ENCODE assay signal across 8 cellular contexts in genomic region chr4:124631760-124632159, GRCh38.
DNase-seq lines count a peak whose midpoint lies in the region; ATAC-seq and TF ChIP-seq lines count a peak whose summit lies in the region.

No MANE protein-coding gene starts in this region.

- DNase-seq in Panc1 (ENCODE audit: low read depth, low spot score) (peak; percentile 36), foreskin melanocyte (peak; percentile 96), upper lobe of right lung (no peak), neuronal stem cell (ENCODE audit: low spot score) (no peak), retina (no peak)
- no peak for DNase-seq in activated CD8-positive, alpha-beta memory T cell treated with anti-CD3 and anti-CD28 coated beads, Interleukin-2, amount 50 U/mL, for 48 hours

- in situ Hi-C loops in Panc1 (cut with HindIII; ENCODE audit: low pct_unique_long_range_greater_than_20kb, low sequenced_read_pairs) = no loop called here

- BruUV-seq in Panc1 (replicated peaks; lab: Mats Ljungman, UMichigan) = no TSS peak

- WGBS in neuronal stem cell (ENCODE audit: extremely low coverage in 2 of 2, insufficient read length in 2 of 2, insufficient replicate concordance in 1 of 2), 2 donors = no CpG with 5 or more reads among the region's 1 CpG

- POLR2A ChIA-PET in Panc1 (lab: Charles Lee) = no interaction called here

- intact Hi-C loops in Panc1 (cut with micrococcal nuclease; ENCODE audit: unreplicated experiment) = no loop called here
- intact Hi-C loops in upper lobe of right lung (cut with DNase I) = no loop called here

- H3K9ac ChIP-seq in neuronal stem cell (ENCODE audit: low read depth, low read length, poor library complexity) = no peak overlapping the region

- no peak overlapping the region for H3K4me2 ChIP-seq in neuronal stem cell (ENCODE audit: insufficient read depth, low read length, poor library complexity, severe bottlenecking)

- no peak overlapping the region for H2BK120ac ChIP-seq in neuronal stem cell (ENCODE audit: low read depth, low read length)

- no peak overlapping the region for H3K14ac ChIP-seq in neuronal stem cell (ENCODE audit: low read length)

- CTCF ChIA-PET in Panc1 (lab: Charles Lee) = no interaction called here

- H2AK5ac ChIP-seq in neuronal stem cell (ENCODE audit: low read depth, low read length) = no peak overlapping the region

- H3K27me3 ChIP-seq in Panc1 (ENCODE audit: control insufficient read depth, insufficient read depth, low read length) (no peaks in the 10 kb centered on the region), upper lobe of right lung (no peaks in the 10 kb centered on the region), neuronal stem cell (ENCODE audit: control insufficient read depth in 3 of 3, insufficient read depth in 3 of 3, low read depth in 1 of 3, low read length in 3 of 3) (no peaks in the 10 kb centered on the region)

- H3K4ac ChIP-seq in neuronal stem cell (ENCODE audit: low read length) = no peak overlapping the region

- no peak overlapping the region for H2BK5ac ChIP-seq in neuronal stem cell (ENCODE audit: low read length)

- no peak overlapping the region for H4K91ac ChIP-seq in neuronal stem cell (ENCODE audit: low read depth, low read length, poor library complexity)

- H2AFZ ChIP-seq in neuronal stem cell (ENCODE audit: low read length) = no peak overlapping the region

- H2BK15ac ChIP-seq in neuronal stem cell (ENCODE audit: low read length) = no peak overlapping the region

- no peaks in the 10 kb centered on the region for H3K4me1 ChIP-seq in Panc1 (ENCODE audit: control insufficient read depth, insufficient read depth, low read length)
- H3K4me1 ChIP-seq in upper lobe of right lung = no peaks in the 10 kb centered on the region
- H3K4me1 ChIP-seq in neuronal stem cell (ENCODE audit: control insufficient read depth in 2 of 2, insufficient read depth in 1 of 2, low read depth in 1 of 2, low read length in 2 of 2) = peaks cover 4 to 7% of the 10 kb centered on the region in 2 donors

- TF ChIP-seq CTCF in Panc1 (IDR thresholded peaks at IDR 0.05) = no peak
- no peak for TF ChIP-seq CTCF in upper lobe of right lung (IDR thresholded peaks at IDR 0.05)

- H3K18ac ChIP-seq in neuronal stem cell (ENCODE audit: low read length) = no peak overlapping the region

- no peak overlapping the region for H4K8ac ChIP-seq in neuronal stem cell (ENCODE audit: low read depth, low read length)

- no peak overlapping the region for H3K4me3 ChIP-seq in Panc1 (ENCODE audit: low read depth in 2 of 2, low read length in 2 of 2)
- no peak overlapping the region for H3K4me3 ChIP-seq in upper lobe of right lung
- no peak overlapping the region for H3K4me3 ChIP-seq in neuronal stem cell (ENCODE audit: low read length in 2 of 2)

- no peaks in the 10 kb centered on the region for H3K79me1 ChIP-seq in neuronal stem cell (ENCODE audit: low read depth, low read length)

- H3K9me3 ChIP-seq in Panc1 (ENCODE audit: control insufficient read depth, insufficient read depth, low read depth, low read length) (no peaks in the 10 kb centered on the region), upper lobe of right lung (no peaks in the 10 kb centered on the region), neuronal stem cell (replicated peaks in 1 of 2; ENCODE audit: control insufficient read depth in 2 of 2, insufficient read depth in 1 of 2, low read depth in 1 of 2, low read length in 2 of 2) (no peaks in the 10 kb centered on the region)

- H3K36me3 ChIP-seq in Panc1 (ENCODE audit: control insufficient read depth, insufficient read depth, low read length) (no peaks in the 10 kb centered on the region), upper lobe of right lung (no peaks in the 10 kb centered on the region), neuronal stem cell (replicated peaks in 1 of 2; ENCODE audit: control insufficient read depth in 2 of 2, insufficient read depth in 2 of 2, low read length in 2 of 2) (no peaks in the 10 kb centered on the region)

- H3K23ac ChIP-seq in neuronal stem cell (ENCODE audit: low read depth, low read length, poor library complexity) = no peak overlapping the region

- H2BK12ac ChIP-seq in neuronal stem cell (ENCODE audit: low read length) = no peak overlapping the region

- ATAC-seq in GM18868 (IDR thresholded peaks at IDR 0.05; ENCODE audit: unreplicated experiment) (peak; percentile 100), HG02973 (IDR thresholded peaks at IDR 0.05; ENCODE audit: unreplicated experiment) (peak; percentile 94), Panc1 (peak; percentile 82), upper lobe of right lung (peak; percentile 75)

- H3K27ac ChIP-seq in Panc1 (ENCODE audit: low read length) = no peak overlapping the region
- H3K27ac ChIP-seq in upper lobe of right lung = no peak overlapping the region
- H3K27ac ChIP-seq in neuronal stem cell (replicated peaks; ENCODE audit: low read length) = no peak overlapping the region

Comparison
In these comparisons a context has a peak if more than half of its experiments do, and no peak if none do; other contexts are left out.
1. DNase-seq: peak in Panc1 (single experiment) and foreskin melanocyte (single experiment); none in upper lobe of right lung (single experiment), neuronal stem cell (single experiment), activated CD8-positive, alpha-beta memory T cell treated with anti-CD3 and anti-CD28 coated beads, Interleukin-2, amount 50 U/mL, for 48 hours (single experiment) and retina (single experiment).
2. Peak in every context shown above with its lines, with median percentiles within 50 percentile points of each other: ATAC-seq.